ENCODE assay signal across 19 cellular contexts in genomic region chr9:4979224-4979623, GRCh38. TPM values are rescaled to one million over a fixed set of nuclear protein-coding genes. Genes with fewer than 3 reads are reported as not detected.
DNase-seq lines count a peak whose midpoint lies in the region; ATAC-seq, FAIRE-seq and TF ChIP-seq lines count a peak whose summit lies in the region.
"Had no signal": no experiment of that assay in that cellular context is flagged by ENCODE, and none has a peak within 500 bp of the region (broad histone marks: within the 10 kb centered on the region; RNA-seq: fewer than 3 reads in every experiment).

No MANE protein-coding gene starts in this region.

- TF ChIP-seq RAD21 in GM12878 (IDR thresholded peaks at IDR 0.05; ENCODE audit: insufficient read depth, low read depth, low read length) = no peak

- TF ChIP-seq POLR2A in GM12891 (IDR thresholded peaks at IDR 0.05; ENCODE audit: low read depth, low read length) (no peak), GM12878 (IDR thresholded peaks at IDR 0.05; ENCODE audit: low read depth, low read length) (no peak)

- SMC1A ChIA-PET in GM12878 (lab: Charles Lee; ENCODE audit: uncharacterized antibody, unreplicated experiment) = interaction anchor here (0.9 to 1.9 kb wide), 7 partner anchors 8 to 54 kb away, joined by 3 to 5 read pairs (median 4); no protein-coding TSS in a partner anchor

- H3K27ac ChIP-seq in GM12878 (ENCODE audit: control insufficient read depth, insufficient read depth) (no peak overlapping the region), mesenchymal stem cell (ENCODE audit: low read length, poor library complexity, severe bottlenecking) (no peak overlapping the region)
- H3K27ac ChIP-seq in CD8-positive, alpha-beta memory T cell (ENCODE audit: low read depth, low read length) = no peak overlapping the region
- H3K27ac ChIP-seq: epithelial cell of prostate, Peyer's patch had no signal

- H3K23ac ChIP-seq in mesenchymal stem cell (ENCODE audit: low read length in 2 of 2) = no peak overlapping the region

- DNase-seq in A172 (ENCODE audit: low spot score) = peak; percentile 12
- no peak for DNase-seq in GM12891 (ENCODE audit: insufficient read length, low spot score)
- no peak for DNase-seq in GM12878 (ENCODE audit: low read depth, low spot score)
- DNase-seq in mesenchymal stem cell = peak; percentile 69
- DNase-seq in left ventricle myocardium superior = no peak
- no peak for DNase-seq in CD8-positive, alpha-beta memory T cell
- DNase-seq in NCI-H1694 (lab: John Stamatoyannopoulos, UW) = no peak
- DNase-seq: activated B cell treated with CpG ODN at 0.5 μM for 24 hours; amygdala; NCI-H2081; Peyer's patch; retina; stimulated activated CD4-positive, alpha-beta T cell treated with anti-CD3 and anti-CD28 coated beads, Interleukin-2, amount 100 ng/mL, for 24 hours; T-cell; transverse colon had no signal

- CTCF ChIA-PET in GM12878 (lab: Yijun Ruan, JAX) = interaction anchor here (0.7 to 1.7 kb wide), 11 partner anchors 8 to 463 kb away, joined by 3 to 5 read pairs (median 3); no protein-coding TSS in a partner anchor
- CTCF ChIA-PET in CD8-positive, alpha-beta memory T cell (lab: Charles Lee) = interaction anchor here (1.0 kb wide), 1 partner anchor 9 kb away, joined by 3 read pairs; no protein-coding TSS in a partner anchor

- in situ Hi-C loops in GM12878 (cut with MboI) = no loop called here

- WGBS in GM12878 (ENCODE audit: insufficient coverage, insufficient replicate concordance, low lambda C conversion rate, missing lambda C conversion rate) = 100% methylated on average over 1 of the region's 1 CpG
- WGBS in mesenchymal stem cell = no CpG with 5 or more reads among the region's 1 CpG

- H3K27ac Mint-ChIP-seq in CD8-positive, alpha-beta memory T cell = no peak overlapping the region
- H3K27ac Mint-ChIP-seq in stimulated activated memory B cell treated with anti-CD40 and anti-IgM and Interleukin-4, amounts not matched to agents 10 μg/mL and 1 μg/mL and 100 μg/mL, for 72 hours = no peak overlapping the region
- H3K27ac Mint-ChIP-seq: activated B cell treated with CpG ODN at 0.5 μM for 24 hours, T-cell had no signal

- ATAC-seq in GM12878 (no peak), left ventricle myocardium superior (no peak)
- no peak for ATAC-seq in stimulated activated memory B cell treated with anti-CD40 and anti-IgM and Interleukin-4, amounts not matched to agents 10 μg/mL and 1 μg/mL and 100 μg/mL, for 72 hours
- ATAC-seq: left lobe of liver; natural killer cell treated with Interleukin-12 subunit alpha and Interleukin-12 subunit beta and Interleukin-15 and Interleukin-18, amount 100 ng/mL, for 72 hours; T-cell had no signal

- peaks cover 11% of the 10 kb centered on the region for H3K79me2 ChIP-seq in GM12878 (ENCODE audit: control insufficient read depth, insufficient read depth, low read length)

- H2BK120ac ChIP-seq in mesenchymal stem cell (ENCODE audit: low read depth, low read length) = no peak overlapping the region

- POLR2A ChIA-PET in GM12878 (lab: Charles Lee) = interaction anchor here (0.5 kb wide), 1 partner anchor 1049 kb away, joined by 4 read pairs; no protein-coding TSS in a partner anchor
- POLR2A ChIA-PET in CD8-positive, alpha-beta memory T cell (lab: Charles Lee) = interaction anchor here (0.6 kb wide), 1 partner anchor 248 kb away, joined by 5 read pairs; no protein-coding TSS in a partner anchor

- FAIRE-seq in GM12891 (lab: Jason Lieb, UNC) (peak; percentile 45), GM12878 (lab: Jason Lieb, UNC) (no peak)

- no peak overlapping the region for H4K8ac ChIP-seq in mesenchymal stem cell (ENCODE audit: low read length)

- H3K4me1 Mint-ChIP-seq in CD8-positive, alpha-beta memory T cell = peaks cover 9 to 18% (median 9%) of the 10 kb centered on the region in 3 donors
- H3K4me1 Mint-ChIP-seq in stimulated activated memory B cell treated with anti-CD40 and anti-IgM and Interleukin-4, amounts not matched to agents 10 μg/mL and 1 μg/mL and 100 μg/mL, for 72 hours = peaks cover 32% of the 10 kb centered on the region

- H3K4me3 ChIP-seq in GM12878 = no peak overlapping the region
- H3K4me3 ChIP-seq in mesenchymal stem cell (ENCODE audit: insufficient read depth in 1 of 2, low read depth in 1 of 2, low read length in 2 of 2) = no peak overlapping the region
- H3K4me3 ChIP-seq in CD8-positive, alpha-beta memory T cell (ENCODE audit: low read length) = no peak overlapping the region
- H3K4me3 ChIP-seq: Peyer's patch, transverse colon had no signal

- RAD21 ChIA-PET in GM12878 (lab: Charles Lee; ENCODE audit: unreplicated experiment) = interaction anchor here (0.8 to 2.0 kb wide), 6 partner anchors 8 to 219 kb away, joined by 3 to 8 read pairs (median 4); no protein-coding TSS in a partner anchor

- intact Hi-C loops in GM12878 (cut with micrococcal nuclease; ENCODE audit: unreplicated experiment) = no loop called here
- intact Hi-C loops in left ventricle myocardium superior (cut with micrococcal nuclease) = no loop called here

- H3K9me3 ChIP-seq in GM12878 (replicated peaks; ENCODE audit: control insufficient read depth, insufficient read depth, low read length) (no peaks in the 10 kb centered on the region), mesenchymal stem cell (ENCODE audit: control insufficient read depth, low read length) (no peaks in the 10 kb centered on the region)
- H3K9me3 ChIP-seq in CD8-positive, alpha-beta memory T cell (ENCODE audit: low read length) = no peaks in the 10 kb centered on the region
- H3K9me3 ChIP-seq: Peyer's patch, transverse colon had no signal

- H2AFZ ChIP-seq in GM12878 (ENCODE audit: control insufficient read depth, low read depth, low read length) (no peak overlapping the region), mesenchymal stem cell (ENCODE audit: low read depth, low read length) (no peak overlapping the region)

- H3K4me1 ChIP-seq in GM12878 (ENCODE audit: control insufficient read depth, insufficient read depth, low read length) = peaks cover 27% of the 10 kb centered on the region
- H3K4me1 ChIP-seq in mesenchymal stem cell (ENCODE audit: control insufficient read depth, insufficient read depth, low read depth, low read length) = no peaks in the 10 kb centered on the region
- peaks cover 7% of the 10 kb centered on the region for H3K4me1 ChIP-seq in CD8-positive, alpha-beta memory T cell (ENCODE audit: insufficient read depth, low read length)

- H4K91ac ChIP-seq in mesenchymal stem cell (ENCODE audit: low read length) = no peak overlapping the region

- no peak overlapping the region for H3K14ac ChIP-seq in mesenchymal stem cell (ENCODE audit: low read length in 2 of 2)

- H3K9me3 Mint-ChIP-seq in CD8-positive, alpha-beta memory T cell = no peaks in the 10 kb centered on the region
- H3K9me3 Mint-ChIP-seq in stimulated activated memory B cell treated with anti-CD40 and anti-IgM and Interleukin-4, amounts not matched to agents 10 μg/mL and 1 μg/mL and 100 μg/mL, for 72 hours = no peaks in the 10 kb centered on the region
- H3K9me3 Mint-ChIP-seq: activated B cell treated with CpG ODN at 0.5 μM for 24 hours; natural killer cell treated with Interleukin-12 subunit alpha and Interleukin-12 subunit beta and Interleukin-15 and Interleukin-18, amount 100 ng/mL, for 72 hours; T-cell had no signal

- H2AK5ac ChIP-seq in mesenchymal stem cell (ENCODE audit: low read length, severe bottlenecking) = no peak overlapping the region

- H2BK15ac ChIP-seq in mesenchymal stem cell (ENCODE audit: low read depth, poor library complexity, severe bottlenecking) = no peak overlapping the region

- TF ChIP-seq CTCF in GM12878 (IDR thresholded peaks at IDR 0.05 in 2 of 3, conservative IDR thresholded peaks at IDR 0.05 in 1 of 3; ENCODE audit: control insufficient read depth in 2 of 3, extremely low read depth in 1 of 3, insufficient read depth in 1 of 3, low read depth in 3 of 3, low read length in 3 of 3) = no peak

- H3K9ac ChIP-seq in GM12878 (ENCODE audit: control insufficient read depth, insufficient read depth, low read length) (no peak overlapping the region), mesenchymal stem cell (ENCODE audit: low read length) (peak overlapping the region; percentile 60)

- H3K36me3 ChIP-seq in GM12878 (ENCODE audit: control insufficient read depth in 2 of 2, insufficient read depth in 2 of 2, low read length in 1 of 2) (no peaks in the 10 kb centered on the region), mesenchymal stem cell (ENCODE audit: control insufficient read depth in 1 of 2, insufficient read depth in 2 of 2, low read depth in 1 of 2, low read length in 2 of 2) (no peaks in the 10 kb centered on the region)
- no peaks in the 10 kb centered on the region for H3K36me3 ChIP-seq in CD8-positive, alpha-beta memory T cell (ENCODE audit: insufficient read depth, low read length)
- H3K36me3 ChIP-seq: Peyer's patch, transverse colon had no signal

- no peaks in the 10 kb centered on the region for H3K79me1 ChIP-seq in mesenchymal stem cell (replicated peaks; ENCODE audit: low read length, poor library complexity, severe bottlenecking)

- BruUV-seq in GM12878 (replicated peaks; lab: Mats Ljungman, UMichigan) = no TSS peak

- H2BK5ac ChIP-seq in mesenchymal stem cell (ENCODE audit: low read depth, low read length, poor library complexity, severe bottlenecking) = no peak overlapping the region

- no peak overlapping the region for H2BK12ac ChIP-seq in mesenchymal stem cell (ENCODE audit: low read length in 2 of 2)

- peak overlapping the region in 1 of 7 donors; percentile 18 for H3K4me3 Mint-ChIP-seq in CD8-positive, alpha-beta memory T cell
- no peak overlapping the region for H3K4me3 Mint-ChIP-seq in stimulated activated memory B cell treated with anti-CD40 and anti-IgM and Interleukin-4, amounts not matched to agents 10 μg/mL and 1 μg/mL and 100 μg/mL, for 72 hours
- H3K4me3 Mint-ChIP-seq: activated B cell treated with CpG ODN at 0.5 μM for 24 hours; natural killer cell treated with Interleukin-12 subunit alpha and Interleukin-12 subunit beta and Interleukin-15 and Interleukin-18, amount 100 ng/mL, for 72 hours; T-cell had no signal

- no peak for TF ChIP-seq EP300 in GM12878 (IDR thresholded peaks at IDR 0.05; ENCODE audit: borderline replicate concordance in 1 of 2, control insufficient read depth in 1 of 2, low read depth in 2 of 2, low read length in 2 of 2)

- no peaks in the 10 kb centered on the region for H4K20me1 ChIP-seq in GM12878 (ENCODE audit: control insufficient read depth, insufficient read depth)

- no peak overlapping the region for H3K4ac ChIP-seq in mesenchymal stem cell (ENCODE audit: low read depth in 1 of 2, low read length in 2 of 2)

- H3K27me3 ChIP-seq in GM12878 (replicated peaks in 1 of 2; ENCODE audit: control insufficient read depth in 2 of 2, insufficient read depth in 2 of 2, low read length in 1 of 2) = no peaks in the 10 kb centered on the region
- no peaks in the 10 kb centered on the region for H3K27me3 ChIP-seq in mesenchymal stem cell (ENCODE audit: control insufficient read depth in 1 of 2, insufficient read depth in 1 of 2, low read length in 2 of 2)
- no peaks in the 10 kb centered on the region for H3K27me3 ChIP-seq in CD8-positive, alpha-beta memory T cell (ENCODE audit: insufficient read depth, low read length, poor library complexity, severe bottlenecking)
- H3K27me3 ChIP-seq: Peyer's patch, transverse colon had no signal

- H3K4me2 ChIP-seq in GM12878 (ENCODE audit: control insufficient read depth, insufficient read depth) (no peak overlapping the region), mesenchymal stem cell (ENCODE audit: low read length, poor library complexity, severe bottlenecking) (no peak overlapping the region)

- H3K27me3 Mint-ChIP-seq in CD8-positive, alpha-beta memory T cell = peaks cover 1 to 4% of the 10 kb centered on the region in 2 donors
- no peaks in the 10 kb centered on the region for H3K27me3 Mint-ChIP-seq in stimulated activated memory B cell treated with anti-CD40 and anti-IgM and Interleukin-4, amounts not matched to agents 10 μg/mL and 1 μg/mL and 100 μg/mL, for 72 hours
- H3K27me3 Mint-ChIP-seq: activated B cell treated with CpG ODN at 0.5 μM for 24 hours; natural killer cell treated with Interleukin-12 subunit alpha and Interleukin-12 subunit beta and Interleukin-15 and Interleukin-18, amount 100 ng/mL, for 72 hours had no signal

- H3K36me3 Mint-ChIP-seq in CD8-positive, alpha-beta memory T cell = peaks cover 0 to under 1% (median 0%) of the 10 kb centered on the region in 3 donors
- H3K36me3 Mint-ChIP-seq in stimulated activated memory B cell treated with anti-CD40 and anti-IgM and Interleukin-4, amounts not matched to agents 10 μg/mL and 1 μg/mL and 100 μg/mL, for 72 hours = no peaks in the 10 kb centered on the region
- H3K36me3 Mint-ChIP-seq: natural killer cell treated with Interleukin-12 subunit alpha and Interleukin-12 subunit beta and Interleukin-15 and Interleukin-18, amount 100 ng/mL, for 72 hours; T-cell had no signal

- H3K18ac ChIP-seq in mesenchymal stem cell (ENCODE audit: low read depth in 1 of 2, low read length in 2 of 2) = no peak overlapping the region

RNA-seq across cellular contexts. Expression of gene JAK2, which starts 5.8 kb away (rescaled TPM):
- 5.0 and 10.8 TPM in 2 replicates for total RNA-seq in A172 (2014; rRNA removed; shearing (Covaris generic))
- polyA plus RNA-seq in GM12891 (2012; ENCODE audit: low read depth, missing spikeins) = 5.5 TPM
- total RNA-seq in GM12878 (2013; cell fraction: nucleolus; rRNA removed) = 76.8 and 82.4 TPM in 2 replicates
- 14.0 and 18.3 TPM in 2 replicates for total RNA-seq in GM12878 (2014; rRNA removed)
- total RNA-seq in GM12878 (2014; rRNA removed; fragmentation: Illumina TruSeq; extraction: Trizol) = 22.9 and 25.9 TPM in 2 replicates
- total RNA-seq in GM12878 (2021) = 15.4 and 18.3 TPM in 2 replicates
- polyA plus RNA-seq in GM12878 (2011; ENCODE audit: low read depth) = 3.1 TPM
- polyA plus RNA-seq in GM12878 (2011; rRNA removed) = 12.4 and 18.2 TPM in 2 replicates
- polyA plus RNA-seq in GM12878 (2011; cell fraction: cytosol; rRNA removed) = 4.5 and 6.3 TPM in 2 replicates
- polyA plus RNA-seq in GM12878 (2011; cell fraction: nucleus; rRNA removed) = 12.4 and 13.9 TPM in 2 replicates
- 5.9 and 8.4 TPM in 2 replicates for polyA plus RNA-seq in GM12878 (2012)
- polyA plus RNA-seq in GM12878 (2014; fragmentation: Illumina TruSeq; extraction: Trizol) = 17.3 and 24.3 TPM in 2 replicates
- 1 to 10 TPM; 4.1 to 4.9 TPM for polyA plus RNA-seq in GM12878 (2014; fragmentation: Nextera tagmentation; extraction: Ambion mirVana)
- 10.4 and 12.4 TPM in 2 replicates for polyA plus RNA-seq in GM12878 (2014; rRNA removed)
- 10 to 100 TPM; 13.4 to 15.1 TPM for polyA plus RNA-seq in GM12878 (2016; fragmentation: Nextera tagmentation; extraction: Ambion mirVana)
- polyA minus RNA-seq in GM12878 (2011; rRNA and poly(A)+ RNA removed) = 22.7 and 32.1 TPM in 2 replicates
- 6.7 and 7.8 TPM in 2 replicates for polyA minus RNA-seq in GM12878 (2011; cell fraction: cytosol; rRNA and poly(A)+ RNA removed)
- polyA minus RNA-seq in GM12878 (2011; cell fraction: nucleus; rRNA and poly(A)+ RNA removed) = 22.4 and 38.7 TPM in 2 replicates
- polyA plus RNA-seq in mesenchymal stem cell (2013, experiment 1 of 2) = 6.6 TPM
- 6.4 TPM for polyA plus RNA-seq in mesenchymal stem cell (2013, experiment 2 of 2)
- 21.5 TPM for total RNA-seq in left ventricle myocardium superior
- total RNA-seq in CD8-positive, alpha-beta memory T cell = 10 to 100 TPM; 24.9 to 25.1 TPM
- polyA plus RNA-seq in CD8-positive, alpha-beta memory T cell = 9.6 TPM

Comparison
In these comparisons a context has a peak if more than half of its experiments do, and no peak if none do; other contexts are left out.
1. DNase-seq: peak in A172 (single experiment) and mesenchymal stem cell (single experiment); none in GM12891 (single experiment), GM12878 (single experiment), left ventricle myocardium superior (single experiment), CD8-positive, alpha-beta memory T cell (0 of 5) and NCI-H1694 (single experiment).